ENCODE assay signal across 8 cellular contexts in genomic region chr14:21476925-21477681, GRCh38. TPM values are rescaled to one million over a fixed set of nuclear protein-coding genes. Genes with fewer than 3 reads are reported as not detected.
DNase-seq lines count a peak whose midpoint lies in the region; ATAC-seq lines count a peak whose summit lies in the region.

Gene RAB2B, minus strand, starts transcription at chr14:21476959. Its CDS starts 87 bp downstream, at chr14:21476872.
Gene TOX4, plus strand, starts transcription at chr14:21477195. Its CDS starts 84 bp downstream, at chr14:21477279.

- DNase-seq in GM19238 (ENCODE audit: insufficient read length, low spot score): peak; percentile 82
- peak; percentile 100 for DNase-seq in NCI-H524 treated with DMSO at 0.1 percent for 48 hours (lab: John Stamatoyannopoulos, UW)
- peak; percentile 95 for DNase-seq in activated CD4-positive, alpha-beta T cell treated with anti-CD3 and anti-CD28 coated beads for 48 hours
- peak; percentile 99 for DNase-seq in dedifferentiated amniotic fluid mesenchymal stem cell (ENCODE audit: extremely low spot score)
- peak; percentile 98 for DNase-seq in left lobe of liver (ENCODE audit: low spot score)
- peak; percentile 86 to 88 for DNase-seq in stimulated activated CD4-positive, alpha-beta T cell treated with anti-CD3 and anti-CD28 coated beads, Interleukin-2, amount 100 ng/mL, for 48 hours

- H3K9me3 ChIP-seq in BLaER1: no peaks in the 10 kb centered on the region

- peak within 1 kb of the TSS; percentile 79 for H3K27ac ChIP-seq in BLaER1

- H3K9ac ChIP-seq in BLaER1: peak within 1 kb of the TSS; percentile 90

- H3K4me1 ChIP-seq in BLaER1: peaks cover 25% of the 10 kb centered on the region

- H4K20me1 ChIP-seq in BLaER1: peaks cover 44% of the 10 kb centered on the region

- peak within 1 kb of the TSS; percentile 92 for H3K4me2 ChIP-seq in BLaER1

- peak; percentile 99 for ATAC-seq in HG03457 (IDR thresholded peaks at IDR 0.05; ENCODE audit: unreplicated experiment)
- ATAC-seq in left lobe of liver: peak; percentile 96

- no peaks in the 10 kb centered on the region for H3K27me3 ChIP-seq in BLaER1

- peaks cover 55% of the 10 kb centered on the region for H3K36me3 ChIP-seq in BLaER1

- peak within 1 kb of the TSS; percentile 98 for H3K4me3 ChIP-seq in BLaER1

RNA-seq across cellular contexts. Expression of gene RAB2B, which starts in this region (rescaled TPM):
- 7.1 TPM for total RNA-seq in left lobe of liver

RNA-seq across cellular contexts. Expression of gene TOX4, which starts in this region (rescaled TPM):
- total RNA-seq in left lobe of liver: 28.0 TPM

Comparison
In these comparisons a context has a peak if more than half of its experiments do, and no peak if none do; other contexts are left out.
1. Peak in every context shown above with its lines: DNase-seq, ATAC-seq, H3K4me3 ChIP-seq and H3K27ac ChIP-seq.